Comparison of ENCODE assay signal across 26 cellular contexts in the genomic region with DNA sequence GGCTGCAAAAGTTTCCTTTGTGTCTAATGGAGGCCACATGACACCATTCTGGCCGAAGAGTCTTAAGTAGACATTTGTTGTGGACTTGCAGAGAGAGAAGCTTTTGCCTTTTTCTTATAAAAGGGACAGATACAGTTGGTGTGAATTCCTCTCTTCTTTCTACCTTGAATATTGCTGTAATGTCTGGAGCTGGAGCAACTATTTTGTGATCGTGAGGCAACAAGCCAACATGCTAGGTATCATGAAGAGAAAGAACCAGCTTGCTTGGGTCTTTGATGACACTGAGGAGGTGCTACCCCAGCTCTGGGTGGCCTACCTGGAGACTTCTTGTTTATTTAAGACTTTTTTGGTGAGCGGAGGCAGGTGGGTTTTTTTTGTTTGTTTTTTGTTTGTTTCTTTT.
"Had no signal": no experiment of that assay in that cellular context is flagged by ENCODE, and none has a peak within 500 bp of the region (broad histone marks: within the 10 kb centered on the region; RNA-seq: fewer than 3 reads in every experiment).

No MANE protein-coding gene starts in this region.

- H3K4me3 Mint-ChIP-seq: activated CD4-positive, alpha-beta T cell treated with anti-CD3 and anti-CD28 coated beads for 36 hours; activated CD4-positive, alpha-beta T cell treated with anti-CD3 and anti-CD28 coated beads, Interleukin-2, amount 10 ng/mL, durations not matched to agents 7 days and 5 days; activated CD8-positive, alpha-beta T cell treated with anti-CD3 and anti-CD28 coated beads, Interleukin-2, amount 10 ng/mL, durations not matched to agents 7 days and 5 days; activated naive CD4-positive, alpha-beta T cell treated with anti-CD3 and anti-CD28 coated beads for 36 hours; activated T-cell treated with anti-CD3 and anti-CD28 coated beads, Interleukin-2, amount 50 U/mL, for 24 hours; T-helper 1 cell treated with Interleukin-12 subunit alpha and Interleukin-12 subunit beta and Interleukin-4 antibody, amounts not matched to agents 30 μg/mL and 1 μg/mL, for 36 hours; T-helper 2 cell treated with Interferon-gamma antibody and Interleukin-4, amounts not matched to agents 5 μg/mL and 100 μg/mL, for 36 hours had no signal

- ATAC-seq: activated CD4-positive, alpha-beta T cell treated with anti-CD3 and anti-CD28 coated beads for 36 hours; activated CD4-positive, CD25-positive, alpha-beta regulatory T cell treated with anti-CD3 and anti-CD28 coated beads, Interleukin-2, amount 50 U/mL, for 24 hours; activated CD8-positive, alpha-beta T cell treated with anti-CD3 and anti-CD28 coated beads, Interleukin-2, amount 10 ng/mL, durations not matched to agents 7 days and 5 days; activated naive CD4-positive, alpha-beta T cell treated with anti-CD3 and anti-CD28 coated beads, Interleukin-2, amount 50 U/mL, for 72 hours; body of pancreas; PC-3; Right ventricle myocardium inferior had no signal

- H3K36me3 ChIP-seq: adrenal gland, breast epithelium had no signal

- H3K4me1 ChIP-seq: adrenal gland, body of pancreas, breast epithelium had no signal

- H3K27me3 Mint-ChIP-seq: activated T-cell treated with anti-CD3 and anti-CD28 coated beads, Interleukin-2, amount 50 U/mL, for 24 hours had no signal

- H3K4me3 ChIP-seq: adrenal gland, body of pancreas, breast epithelium had no signal

- H3K27ac Mint-ChIP-seq: activated CD4-positive, alpha-beta T cell treated with anti-CD3 and anti-CD28 coated beads for 36 hours; activated CD4-positive, alpha-beta T cell treated with anti-CD3 and anti-CD28 coated beads, Interleukin-2, amount 10 ng/mL, durations not matched to agents 7 days and 5 days; activated CD8-positive, alpha-beta T cell treated with anti-CD3 and anti-CD28 coated beads, Interleukin-2, amount 10 ng/mL, durations not matched to agents 7 days and 5 days; activated naive CD4-positive, alpha-beta T cell treated with anti-CD3 and anti-CD28 coated beads for 36 hours; activated naive CD4-positive, alpha-beta T cell treated with anti-CD3 and anti-CD28 coated beads, Interleukin-2, amount 50 U/mL, for 72 hours; activated T-cell treated with anti-CD3 and anti-CD28 coated beads, Interleukin-2, amount 50 U/mL, for 24 hours; activated T-helper 2 cell treated with anti-CD3 and anti-CD28 coated beads, Interferon-gamma antibody, Interleukin-2, Interleukin-4, amounts not matched to agents 10 μg/mL and 5 μg/mL and 100 μg/mL, durations not matched to agents 14 hours and 24 hours and 36 hours; T-helper 1 cell treated with Interleukin-12 subunit alpha and Interleukin-12 subunit beta and Interleukin-4 antibody, amounts not matched to agents 30 μg/mL and 1 μg/mL, for 36 hours; T-helper 2 cell treated with Interferon-gamma antibody and Interleukin-4, amounts not matched to agents 5 μg/mL and 100 μg/mL, for 36 hours had no signal

- H3K27ac ChIP-seq: adrenal gland, body of pancreas, breast epithelium, RWPE1 had no signal

- H3K9me3 Mint-ChIP-seq: activated naive CD4-positive, alpha-beta T cell treated with anti-CD3 and anti-CD28 coated beads for 36 hours; activated T-cell treated with anti-CD3 and anti-CD28 coated beads, Interleukin-2, amount 50 U/mL, for 24 hours had no signal

- H3K9me3 ChIP-seq: adrenal gland, body of pancreas, breast epithelium had no signal

- H3K27me3 ChIP-seq: adrenal gland, body of pancreas, breast epithelium had no signal

- DNase-seq: activated CD4-positive, alpha-beta T cell treated with anti-CD3 and anti-CD28 coated beads for 36 hours; activated CD4-positive, alpha-beta T cell treated with anti-CD3 and anti-CD28 coated beads, Interleukin-2, amount 10 ng/mL, durations not matched to agents 7 days and 5 days; activated CD4-positive, alpha-beta T cell treated with anti-CD3 and anti-CD28 coated beads, Interleukin-2, amount 50 U/mL, for 48 hours; activated CD8-positive, alpha-beta T cell treated with anti-CD3 and anti-CD28 coated beads, Interleukin-2, amount 10 ng/mL, durations not matched to agents 7 days and 5 days; activated gamma-delta T cell; activated naive CD4-positive, alpha-beta T cell treated with anti-CD3 and anti-CD28 coated beads for 36 hours; activated T-cell treated with anti-CD3 and anti-CD28 coated beads, Interleukin-2, amount 50 U/mL, for 24 hours; adrenal gland; body of pancreas; NCI-H1105; NCI-H1417 treated with DMSO at 0.1 percent for 48 hours; NCI-H1694; NCI-H1930; NCI-H345; NCI-H524 treated with DMSO at 0.1 percent for 48 hours; NCI-H748 treated with DMSO at 0.1 percent for 48 hours; NK-92 treated with Interleukin-12 subunit alpha and Interleukin-12 subunit beta, amount 100 ng/mL, for 24 hours; PC-3 had no signal
